23 cellular contexts compared by ENCODE assay signal in the genomic region with DNA sequence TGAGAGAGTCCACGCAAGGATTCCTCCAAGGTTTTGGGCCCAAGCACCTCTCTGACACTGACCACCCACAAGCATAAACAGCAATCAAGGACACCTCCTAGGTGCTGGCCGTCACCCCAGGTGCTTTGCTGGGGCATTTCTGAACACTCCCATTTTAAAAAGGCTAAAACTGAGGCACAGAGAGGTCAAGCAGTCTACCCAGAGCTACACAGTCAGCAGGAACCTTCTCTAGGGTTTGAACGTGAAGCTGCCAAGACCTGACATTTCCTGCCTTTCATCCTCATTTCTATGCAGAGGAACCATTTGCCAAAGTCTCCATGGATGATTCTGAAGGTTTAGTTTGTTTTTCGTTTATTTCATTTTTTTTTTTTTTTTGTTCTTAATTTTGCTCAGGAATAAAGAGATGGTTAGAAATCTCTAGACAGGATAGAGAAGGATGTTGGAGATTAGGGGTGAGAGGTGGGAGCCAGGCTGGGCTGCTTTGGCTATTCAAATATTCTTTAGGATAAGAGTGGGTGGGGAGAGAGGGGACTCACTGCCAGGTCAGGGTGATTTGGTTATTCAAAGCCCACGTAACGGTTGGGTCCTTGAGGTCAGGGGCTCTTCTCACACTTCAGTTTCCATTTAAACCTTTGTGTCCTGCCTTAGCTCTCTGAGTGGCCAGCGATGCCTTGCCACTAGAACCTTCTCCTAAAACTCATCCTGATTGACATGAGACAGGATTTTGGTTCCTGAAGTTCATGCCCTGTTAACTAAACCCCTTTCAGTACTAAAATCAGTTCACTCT. TPM values are rescaled to one million over a fixed set of nuclear protein-coding genes. Genes with fewer than 3 reads are reported as not detected.
A peak's percentile ranks its signal among the peaks of the same experiment; 100 is the strongest.
DNase-seq lines count a peak whose midpoint lies in the region; ATAC-seq, FAIRE-seq and TF ChIP-seq lines count a peak whose summit lies in the region.
"Had no signal": no experiment of that assay in that cellular context is flagged by ENCODE, and none has a peak within 500 bp of the region (broad histone marks: within the 10 kb centered on the region; RNA-seq: fewer than 3 reads in every experiment).

No MANE protein-coding gene starts in this region.

- H3K27me3 ChIP-seq in BLaER1: no peaks in the 10 kb centered on the region
- H3K27me3 ChIP-seq in SU-DHL-6 (ENCODE audit: low read length): no peaks in the 10 kb centered on the region
- no peaks in the 10 kb centered on the region for H3K27me3 ChIP-seq in small intestine (ENCODE audit: control insufficient read depth in 2 of 2, insufficient read depth in 2 of 2, low read length in 2 of 2)
- H3K27me3 ChIP-seq: body of pancreas, pancreas, spleen had no signal

- H2AFZ ChIP-seq in SU-DHL-6 (ENCODE audit: low read depth, low read length, severe bottlenecking): no peak overlapping the region

- no peak for TF ChIP-seq CTCF in SU-DHL-6 (IDR thresholded peaks at IDR 0.05; ENCODE audit: insufficient read depth, low read length, poor library complexity, severe bottlenecking)

- H3K9ac ChIP-seq in BLaER1 (no peak overlapping the region), SU-DHL-6 (ENCODE audit: low read length) (peak overlapping the region; percentile 95; the same call in 1 of the 2 replicates)

- H3K36me3 Mint-ChIP-seq in naive B cell: peaks cover 17 to 20% of the 10 kb centered on the region in 2 donors
- H3K36me3 Mint-ChIP-seq: naive thymus-derived CD8-positive, alpha-beta T cell; type B pancreatic cell had no signal

- H3K4me3 Mint-ChIP-seq in naive B cell: peak overlapping the region in 7 of 8 donors; percentile 70 to 98 (median 88)
- H3K4me3 Mint-ChIP-seq: activated T-cell treated with anti-CD3 and anti-CD28 coated beads, Interleukin-2, amount 50 U/mL, for 4 hours had no signal

- H4K20me1 ChIP-seq in BLaER1 (peaks cover 43% of the 10 kb centered on the region), SU-DHL-6 (ENCODE audit: low read depth, low read length) (peaks cover 17% of the 10 kb centered on the region)

- H3K9me3 ChIP-seq in BLaER1 (no peaks in the 10 kb centered on the region), SU-DHL-6 (ENCODE audit: insufficient read depth, low read length) (no peaks in the 10 kb centered on the region), small intestine (ENCODE audit: control insufficient read depth, low read depth) (no peaks in the 10 kb centered on the region)
- H3K9me3 ChIP-seq: A549, body of pancreas, left ventricle myocardium inferior, pancreas, spleen had no signal

- H3K4me1 ChIP-seq in BLaER1 (peaks cover 49% of the 10 kb centered on the region), small intestine (ENCODE audit: control insufficient read depth in 2 of 2, insufficient read depth in 1 of 2, low read depth in 1 of 2, low read length in 1 of 2) (peaks cover 3 to 7% of the 10 kb centered on the region in 2 donors)
- H3K4me1 ChIP-seq: A549 had no signal

- FAIRE-seq in GM18507 (lab: Jason Lieb, UNC): peak; percentile 62
- FAIRE-seq in small intestine (lab: Jason Lieb, UNC): no peak
- FAIRE-seq: A549, H54, pancreas had no signal

- no peak overlapping the region for H3K4me3 ChIP-seq in BLaER1
- no peak overlapping the region for H3K4me3 ChIP-seq in SU-DHL-6 (ENCODE audit: insufficient read depth, low read length, poor library complexity, severe bottlenecking)
- no peak overlapping the region for H3K4me3 ChIP-seq in small intestine (ENCODE audit: low read depth in 1 of 2, low read length in 2 of 2)
- H3K4me3 ChIP-seq: A549, body of pancreas, left ventricle myocardium inferior, pancreas had no signal

- DNase-seq in GM18507 (ENCODE audit: extremely low spot score, insufficient read length, low read depth) (no peak), naive B cell (no peak), small intestine (no peak), NCI-H2227 treated with DMSO at 0.1 percent for 48 hours (lab: John Stamatoyannopoulos, UW) (no peak), NCI-H1694 treated with DMSO at 0.1 percent for 48 hours (lab: John Stamatoyannopoulos, UW) (no peak)
- DNase-seq: activated CD4-positive, alpha-beta T cell treated with anti-CD3 and anti-CD28 coated beads for 4 hours; activated naive CD4-positive, alpha-beta T cell treated with Interleukin-2 at 50 U/mL for 16 hours; activated T-cell treated with anti-CD3 and anti-CD28 coated beads, Interleukin-2, amount 50 U/mL, for 4 hours; body of pancreas; GDM1; IMR-90; left ventricle myocardium inferior; naive thymus-derived CD8-positive, alpha-beta T cell; NCI-H446 treated with DMSO at 0.1 percent for 48 hours; pancreas; spleen had no signal

- H3K36me3 ChIP-seq in BLaER1: peaks cover 48% of the 10 kb centered on the region
- peaks cover 41% of the 10 kb centered on the region for H3K36me3 ChIP-seq in SU-DHL-6 (ENCODE audit: low read length)
- H3K36me3 ChIP-seq in small intestine (ENCODE audit: control insufficient read depth in 2 of 2, insufficient read depth in 2 of 2, low read length in 2 of 2): peaks cover 0 to 3% of the 10 kb centered on the region in 2 donors
- H3K36me3 ChIP-seq: left ventricle myocardium inferior, pancreas had no signal

- 0 out of 2 replicates have a peak overlapping the region, but pooled peaks have one; percentile 72 for H3K4me2 ChIP-seq in BLaER1
- H3K4me2 ChIP-seq in SU-DHL-6 (ENCODE audit: low read depth, low read length, poor library complexity, severe bottlenecking): peak overlapping the region; percentile 71
- H3K4me2 ChIP-seq: A549 had no signal

- no peaks in the 10 kb centered on the region for H3K27me3 Mint-ChIP-seq in naive B cell

- peak overlapping the region; percentile 76 to 97 (median 91) for H3K27ac Mint-ChIP-seq in naive B cell

- ATAC-seq in naive B cell (ENCODE audit: low read depth in 2 of 2): no peak
- ATAC-seq in GM18861 (IDR thresholded peaks at IDR 0.05; ENCODE audit: unreplicated experiment): no peak
- ATAC-seq: activated T-cell treated with anti-CD3 and anti-CD28 coated beads, Interleukin-2, amount 50 U/mL, for 4 hours; naive thymus-derived CD8-positive, alpha-beta T cell; SK-N-SH treated with all-trans-retinoic acid at 6 μM for 48 hours had no signal

- H3K4me1 Mint-ChIP-seq in naive B cell: peaks cover 73 to 96% (median 86%) of the 10 kb centered on the region in 3 donors

- peaks cover 100% of the 10 kb centered on the region for H3K79me2 ChIP-seq in SU-DHL-6 (ENCODE audit: insufficient read depth, low read length)

- H3F3A ChIP-seq in SU-DHL-6 (ENCODE audit: insufficient read depth): peaks cover 37% of the 10 kb centered on the region

- WGBS in small intestine, 3 donors: 77 to 88% (median 78%) methylated on average over 7 of the region's 7 CpGs

- H3K27ac ChIP-seq in BLaER1 (no peak overlapping the region), SU-DHL-6 (ENCODE audit: low read depth, low read length) (peak overlapping the region; percentile 87), small intestine (ENCODE audit: low read depth in 1 of 2, low read length in 1 of 2) (no peak overlapping the region)
- H3K27ac ChIP-seq: A549, left ventricle myocardium inferior had no signal

- no peaks in the 10 kb centered on the region for H3K9me3 Mint-ChIP-seq in naive B cell
- H3K9me3 Mint-ChIP-seq: activated T-cell treated with anti-CD3 and anti-CD28 coated beads, Interleukin-2, amount 50 U/mL, for 4 hours; naive thymus-derived CD8-positive, alpha-beta T cell; type B pancreatic cell had no signal

- H3K9me2 ChIP-seq in SU-DHL-6 (replicated peaks; ENCODE audit: insufficient read depth, low read length): no peaks in the 10 kb centered on the region

RNA-seq across cellular contexts. Expression of gene PLCG2, which starts 6.2 kb away (rescaled TPM):
- 100 to 1,000 TPM in 2 of 6 donors, 10 to 100 TPM in 4; 65.1 to 119 (median 92.5) TPM for polyA plus RNA-seq in naive B cell (ENCODE audit: low read depth in 6 of 6)
- 10 to 100 TPM in 2 of 3 donors, 1 to 10 TPM in 1; 8.4 to 27.5 (median 10.3) TPM for polyA plus RNA-seq in small intestine
